In genomic region chr1:3501856-3502665, GRCh38 we compare ENCODE assay signal across 8 cellular contexts. TPM values are rescaled to one million over a fixed set of nuclear protein-coding genes. Genes with fewer than 3 reads are reported as not detected.
DNase-seq lines count a peak whose midpoint lies in the region; ATAC-seq and TF ChIP-seq lines count a peak whose summit lies in the region.

No MANE protein-coding gene starts in this region.

- H3K9me3 ChIP-seq in left ventricle myocardium inferior (replicated peaks), result no peaks in the 10 kb centered on the region
- no peaks in the 10 kb centered on the region for H3K9me3 ChIP-seq in gastrocnemius medialis

- in situ Hi-C loops in gastrocnemius medialis (cut with MboI; ENCODE audit: low sequenced_read_pairs in 4 of 4), result no loop called here

- no peak for ATAC-seq in gastrocnemius medialis

- H3K4me1 ChIP-seq in left ventricle myocardium inferior (peaks cover 5% of the 10 kb centered on the region), gastrocnemius medialis (peaks cover 19 to 31% of the 10 kb centered on the region in 2 donors)

- H3K36me3 ChIP-seq in left ventricle myocardium inferior (no peaks in the 10 kb centered on the region), gastrocnemius medialis (no peaks in the 10 kb centered on the region)

- peak; percentile 23 for DNase-seq in stimulated activated CD4-positive, alpha-beta T cell treated with anti-CD3 and anti-CD28 coated beads, Interleukin-15, amount 100 ng/mL, for 24 hours
- no peak for DNase-seq in stimulated activated CD4-positive, alpha-beta T cell treated with anti-CD3 and anti-CD28 coated beads, Interleukin-1b, Interleukin-23, amount 100 ng/mL, for 48 hours
- peak; percentile 35 for DNase-seq in activated naive CD4-positive, alpha-beta T cell treated with anti-CD3 and anti-CD28 coated beads, Interleukin-2, amount 50 U/mL, for 16 hours
- DNase-seq in left ventricle myocardium inferior (peak; percentile 55), gastrocnemius medialis (peak; percentile 22 to 63), Kasumi-1 (lab: John Stamatoyannopoulos, UW) (no peak), amniotic stem cell (lab: John Stamatoyannopoulos, UW) (no peak), NCI-H2081 (lab: John Stamatoyannopoulos, UW) (no peak)

- H3K27me3 ChIP-seq in left ventricle myocardium inferior (ENCODE audit: low read depth) (no peaks in the 10 kb centered on the region), gastrocnemius medialis (no peaks in the 10 kb centered on the region)

- intact Hi-C loops in left ventricle myocardium inferior (cut with micrococcal nuclease) (no loop called here), gastrocnemius medialis (cut with DNase I; ENCODE audit: low total_unique reads) (loop anchor here (5.0 kb wide), 1 partner anchor 165 kb away; no protein-coding TSS in a partner anchor)

- no peak for TF ChIP-seq CTCF in left ventricle myocardium inferior (IDR thresholded peaks at IDR 0.05; ENCODE audit: borderline replicate concordance)
- no peak for TF ChIP-seq CTCF in gastrocnemius medialis (IDR thresholded peaks at IDR 0.05 in 4 of 5, conservative IDR thresholded peaks at IDR 0.05 in 1 of 5)

- H3K4me3 ChIP-seq in left ventricle myocardium inferior (no peak overlapping the region), gastrocnemius medialis (no peak overlapping the region)

- TF ChIP-seq POLR2A in gastrocnemius medialis (IDR thresholded peaks at IDR 0.05), result no peak

- H3K27ac ChIP-seq in left ventricle myocardium inferior (replicated peaks), result no peak overlapping the region
- H3K27ac ChIP-seq in gastrocnemius medialis, result no peak overlapping the region

RNA-seq across cellular contexts. Expression of gene ARHGEF16, which starts 47.6 kb away (rescaled TPM):
- total RNA-seq in left ventricle myocardium inferior (0.52 TPM), gastrocnemius medialis (1 to 10 TPM in 1 of 4 donors, under 1 TPM in 3; 0.20 to 1.2 (median 0.63) TPM)

Comparison
In these comparisons a context has a peak if more than half of its experiments do, and no peak if none do; other contexts are left out.
1. DNase-seq: peak in stimulated activated CD4-positive, alpha-beta T cell treated with anti-CD3 and anti-CD28 coated beads, Interleukin-15, amount 100 ng/mL, for 24 hours (single experiment), activated naive CD4-positive, alpha-beta T cell treated with anti-CD3 and anti-CD28 coated beads, Interleukin-2, amount 50 U/mL, for 16 hours (single experiment), left ventricle myocardium inferior (single experiment) and gastrocnemius medialis (2 of 2); none in stimulated activated CD4-positive, alpha-beta T cell treated with anti-CD3 and anti-CD28 coated beads, Interleukin-1b, Interleukin-23, amount 100 ng/mL, for 48 hours (single experiment), Kasumi-1 (0 of 2), amniotic stem cell (single experiment) and NCI-H2081 (0 of 2).